In genomic region chr3:14126017-14126902, GRCh38 we compare ENCODE assay signal across 8 cellular contexts. TPM values are rescaled to one million over a fixed set of nuclear protein-coding genes. Genes with fewer than 3 reads are reported as not detected.
A peak's percentile ranks its signal among the peaks of the same experiment; 100 is the strongest.
DNase-seq lines count a peak whose midpoint lies in the region; ATAC-seq and TF ChIP-seq lines count a peak whose summit lies in the region.

No MANE protein-coding gene starts in this region.

- H3K27ac ChIP-seq in breast epithelium = peak overlapping the region; percentile 97 to 98
- H3K27ac ChIP-seq in aorta (ENCODE audit: low read depth in 1 of 2, low read length in 2 of 2) = peak overlapping the region; percentile 58 to 91

- peak overlapping the region; percentile 93 for H3K27ac Mint-ChIP-seq in stimulated activated naive CD8-positive, alpha-beta T cell treated with anti-CD3 and anti-CD28 coated beads, Interleukin-15, Interleukin-2, amounts not matched to agents 100 ng/mL and 50 ng/mL, for 24 hours
- H3K27ac Mint-ChIP-seq in mesothelial cell of epicardium = peak overlapping the region; percentile 100

- intact Hi-C loops in breast epithelium (cut with DNase I; ENCODE audit: low total_unique reads) = loop anchor here (5.0 to 10.0 kb wide), 2 partner anchors 231 to 1229 kb away; no protein-coding TSS in a partner anchor
- intact Hi-C loops in aorta (cut with DNase I) = loop anchor here (5.0 to 10.0 kb wide), 3 partner anchors 49 to 526 kb away; partner anchors contain the start of genes CCDC174 (in 1 of the 2), LSM3 (in 1 of the 2) and XPC (in 1 of the 2)
- intact Hi-C loops in left colon (cut with DNase I, micrococcal nuclease) = loop anchor here in 1 of 2 donors (5.0 to 10.0 kb wide), 2 partner anchors 51 to 231 kb away; partner anchors contain the start of genes LSM3 and XPC

- TF ChIP-seq CTCF in breast epithelium (IDR thresholded peaks at IDR 0.05) (no peak), mesothelial cell of epicardium (IDR thresholded peaks at IDR 0.05; ENCODE audit: unreplicated experiment) (no peak)

- H3K9me3 ChIP-seq in breast epithelium (no peaks in the 10 kb centered on the region), aorta (ENCODE audit: control insufficient read depth, low read length) (no peaks in the 10 kb centered on the region)

- H3K4me1 ChIP-seq in breast epithelium (peaks cover 0 to 23% of the 10 kb centered on the region in 2 donors), aorta (ENCODE audit: control insufficient read depth in 1 of 2, insufficient read depth in 2 of 2, low read length in 2 of 2) (no peaks in the 10 kb centered on the region)

- H3K27me3 ChIP-seq in breast epithelium (no peaks in the 10 kb centered on the region), aorta (ENCODE audit: control insufficient read depth in 1 of 2, insufficient read depth in 2 of 2, low read length in 1 of 2) (no peaks in the 10 kb centered on the region)

- 17 to 22% methylated on average over 11 of the region's 11 CpGs for WGBS in aorta, 2 donors

- no peaks in the 10 kb centered on the region for H3K9me3 Mint-ChIP-seq in stimulated activated naive CD8-positive, alpha-beta T cell treated with anti-CD3 and anti-CD28 coated beads, Interleukin-15, Interleukin-2, amounts not matched to agents 100 ng/mL and 50 ng/mL, for 24 hours
- H3K9me3 Mint-ChIP-seq in mesothelial cell of epicardium = no peaks in the 10 kb centered on the region

- H3K4me3 ChIP-seq in breast epithelium (peak overlapping the region; percentile 89 to 99 (median 95)), aorta (ENCODE audit: low read length in 2 of 2) (peak overlapping the region; percentile 55 to 91)

- ATAC-seq in stimulated activated naive CD8-positive, alpha-beta T cell treated with anti-CD3 and anti-CD28 coated beads, Interleukin-15, Interleukin-2, amounts not matched to agents 100 U/mL and 50 U/mL, for 24 hours = no peak
- ATAC-seq in aorta (ENCODE audit: low FRiP score) (no peak), left colon (no peak), GM21423 (IDR thresholded peaks at IDR 0.05; ENCODE audit: unreplicated experiment) (no peak)

- no peaks in the 10 kb centered on the region for H3K27me3 Mint-ChIP-seq in stimulated activated naive CD8-positive, alpha-beta T cell treated with anti-CD3 and anti-CD28 coated beads, Interleukin-15, Interleukin-2, amounts not matched to agents 100 ng/mL and 50 ng/mL, for 24 hours
- H3K27me3 Mint-ChIP-seq in mesothelial cell of epicardium (ENCODE audit: low read depth) = no peaks in the 10 kb centered on the region

- DNase-seq in stimulated activated naive CD8-positive, alpha-beta T cell treated with anti-CD3 and anti-CD28 coated beads, Interleukin-15, Interleukin-2, amounts not matched to agents 100 U/mL and 50 U/mL, for 24 hours = no peak
- DNase-seq in breast epithelium (ENCODE audit: low spot score in 2 of 2) (no peak), mesothelial cell of epicardium (ENCODE audit: low spot score in 2 of 2, unreplicated experiment in 2 of 2) (no peak), aorta (no peak), left colon (no peak), NCI-H526 (lab: John Stamatoyannopoulos, UW) (no peak)

- H3K36me3 ChIP-seq in breast epithelium (no peaks in the 10 kb centered on the region), aorta (ENCODE audit: control insufficient read depth in 1 of 2, insufficient read depth in 2 of 2, low read length in 1 of 2) (peaks cover 3 to 9% of the 10 kb centered on the region in 2 donors)

- TF ChIP-seq POLR2A in breast epithelium (IDR thresholded peaks at IDR 0.05) = no peak

- peaks cover 63% of the 10 kb centered on the region for H3K36me3 Mint-ChIP-seq in stimulated activated naive CD8-positive, alpha-beta T cell treated with anti-CD3 and anti-CD28 coated beads, Interleukin-15, Interleukin-2, amounts not matched to agents 100 ng/mL and 50 ng/mL, for 24 hours (ENCODE audit: low read depth)
- H3K36me3 Mint-ChIP-seq in mesothelial cell of epicardium = peaks cover 20% of the 10 kb centered on the region

- peaks cover 54% of the 10 kb centered on the region for H3K4me1 Mint-ChIP-seq in stimulated activated naive CD8-positive, alpha-beta T cell treated with anti-CD3 and anti-CD28 coated beads, Interleukin-15, Interleukin-2, amounts not matched to agents 100 ng/mL and 50 ng/mL, for 24 hours (ENCODE audit: low read depth)
- H3K4me1 Mint-ChIP-seq in mesothelial cell of epicardium = peaks cover 41% of the 10 kb centered on the region

- H3K4me3 Mint-ChIP-seq in stimulated activated naive CD8-positive, alpha-beta T cell treated with anti-CD3 and anti-CD28 coated beads, Interleukin-15, Interleukin-2, amounts not matched to agents 100 ng/mL and 50 ng/mL, for 24 hours = peak overlapping the region; percentile 95
- peak overlapping the region; percentile 100 for H3K4me3 Mint-ChIP-seq in mesothelial cell of epicardium

RNA-seq across cellular contexts. Expression of gene TMEM43, which starts 1.4 kb away (rescaled TPM):
- 100 to 1,000 TPM in 1 of 3 donors, 10 to 100 TPM in 2; 90.5 to 170 (median 93.4) TPM for total RNA-seq in breast epithelium
- 50.0 to 52.5 TPM (median 51.5 TPM) in 3 replicates for total RNA-seq in mesothelial cell of epicardium
- total RNA-seq in aorta = 100 to 1,000 TPM; 110 to 132 TPM
- polyA plus RNA-seq in aorta = 100 to 1,000 TPM in 1 of 2 donors, 10 to 100 TPM in 1; 52.0 to 102 TPM
- 10 to 100 TPM; 25.3 to 29.2 TPM for total RNA-seq in left colon

RNA-seq across cellular contexts. Expression of gene CHCHD4, which starts 1.6 kb away (rescaled TPM):
- 10 to 100 TPM; 15.1 to 19.9 (median 17.9) TPM for total RNA-seq in breast epithelium
- 7.1 to 7.3 TPM (median 7.3 TPM) in 3 replicates for total RNA-seq in mesothelial cell of epicardium
- total RNA-seq in aorta = 1 to 10 TPM; 7.5 to 9.4 TPM
- polyA plus RNA-seq in aorta = 10 to 100 TPM in 1 of 2 donors, 1 to 10 TPM in 1; 8.6 to 12.0 TPM
- 10 to 100 TPM; 17.6 to 18.9 TPM for total RNA-seq in left colon

RNA-seq across cellular contexts. Expression of gene XPC, which starts 52.1 kb away (rescaled TPM):
- total RNA-seq in breast epithelium = 10 to 100 TPM; 57.4 to 74.2 (median 61.3) TPM
- 47.5 to 52.0 TPM (median 47.8 TPM) in 3 replicates for total RNA-seq in mesothelial cell of epicardium
- total RNA-seq in aorta = 10 to 100 TPM; 29.7 to 36.7 TPM
- polyA plus RNA-seq in aorta = 10 to 100 TPM; 14.3 to 37.1 TPM
- total RNA-seq in left colon = 10 to 100 TPM; 19.7 to 22.4 TPM

RNA-seq across cellular contexts. Expression of gene LSM3, which starts 52.4 kb away (rescaled TPM):
- total RNA-seq in breast epithelium = 10 to 100 TPM; 10.5 to 11.5 (median 11.5) TPM
- total RNA-seq in mesothelial cell of epicardium = 9.6 to 10.9 TPM (median 9.7 TPM) in 3 replicates
- 1 to 10 TPM; 7.1 to 9.0 TPM for total RNA-seq in aorta
- polyA plus RNA-seq in aorta = 10 to 100 TPM; 11.4 to 19.5 TPM
- total RNA-seq in left colon = 1 to 10 TPM; 9.1 to 9.9 TPM
